ENCODE assay signal across 8 cellular contexts in the genomic region with DNA sequence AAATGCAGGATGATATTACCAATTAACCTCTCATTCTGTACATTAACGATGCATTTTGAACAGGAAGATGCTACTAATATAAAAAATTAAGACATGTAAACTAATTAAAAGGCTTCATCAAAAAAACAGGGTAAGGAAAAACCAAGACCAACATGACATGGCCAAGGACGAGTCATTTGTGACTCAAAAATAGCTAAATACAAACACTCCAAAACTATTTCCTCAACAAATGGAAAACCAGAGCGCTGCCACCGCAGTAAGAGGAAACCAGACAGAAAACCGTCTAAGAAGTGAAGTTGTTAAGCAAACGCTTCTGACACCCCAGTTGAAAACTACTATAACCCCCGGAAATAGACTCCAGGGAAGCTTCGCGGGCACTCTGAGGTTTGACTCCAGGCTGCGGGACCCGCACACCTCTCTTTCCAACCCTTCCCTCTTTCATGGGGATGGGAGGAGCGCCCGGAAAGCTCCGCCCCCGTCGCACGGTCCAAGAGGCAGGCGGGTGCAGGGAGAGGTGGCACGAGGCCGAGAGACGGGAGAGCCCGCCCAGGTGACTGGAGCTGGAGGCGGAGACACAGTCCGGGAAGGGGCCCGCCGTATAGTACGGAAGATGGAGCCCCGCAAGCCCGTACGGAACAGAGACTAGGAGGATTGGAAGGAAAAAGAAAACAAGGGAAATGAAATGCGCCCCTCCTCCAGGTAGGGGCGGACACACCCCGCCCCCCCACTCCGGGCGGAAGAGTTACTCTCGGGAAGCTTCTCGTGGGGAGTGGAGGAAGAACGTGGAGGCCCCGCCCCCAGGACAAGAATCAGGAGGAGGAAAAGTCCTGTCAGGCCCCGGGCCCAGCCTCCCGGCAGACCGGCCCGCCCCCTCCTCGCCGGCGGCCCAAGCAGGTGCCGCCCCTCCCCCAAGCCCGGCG. TPM values are rescaled to one million over a fixed set of nuclear protein-coding genes. Genes with fewer than 3 reads are reported as not detected.
DNase-seq lines count a peak whose midpoint lies in the region; ATAC-seq and TF ChIP-seq lines count a peak whose summit lies in the region.

No MANE protein-coding gene starts in this region.

- TF ChIP-seq CTCF in lung (IDR thresholded peaks at IDR 0.05; ENCODE audit: control extremely low read depth, extremely low read depth): no peak

- peaks cover 7% of the 10 kb centered on the region for H3K27me3 Mint-ChIP-seq in CD4-positive, CD25-positive, alpha-beta regulatory T cell

- H3K9me3 ChIP-seq in CD4-positive, CD25-positive, alpha-beta regulatory T cell (ENCODE audit: control insufficient read depth in 2 of 2, low read length in 2 of 2): no peaks in the 10 kb centered on the region
- H3K9me3 ChIP-seq in lung (ENCODE audit: control insufficient read depth in 2 of 2, insufficient read depth in 1 of 2, low read length in 1 of 2): no peaks in the 10 kb centered on the region

- H3K27me3 ChIP-seq in CD4-positive, CD25-positive, alpha-beta regulatory T cell (ENCODE audit: control insufficient read depth, insufficient read depth, low read length): no peaks in the 10 kb centered on the region
- H3K27me3 ChIP-seq in lung (ENCODE audit: control insufficient read depth, insufficient read depth): no peaks in the 10 kb centered on the region

- H3K27ac ChIP-seq in CD4-positive, CD25-positive, alpha-beta regulatory T cell (ENCODE audit: insufficient read depth, low read length, poor library complexity, severe bottlenecking): peak overlapping the region; percentile 95
- H3K27ac ChIP-seq in lung (ENCODE audit: low read depth in 1 of 2, low read length in 1 of 2): peak overlapping the region; percentile 90 to 97

- no peaks in the 10 kb centered on the region for H3K9me3 Mint-ChIP-seq in CD4-positive, CD25-positive, alpha-beta regulatory T cell

- ATAC-seq in CD4-positive, CD25-positive, alpha-beta regulatory T cell (ENCODE audit: low read depth in 2 of 2): peak; percentile 35 to 46
- peak; percentile 59 for ATAC-seq in GM19455 (IDR thresholded peaks at IDR 0.05; ENCODE audit: unreplicated experiment)
- ATAC-seq in lung (ENCODE audit: insufficient read depth, low FRiP score): peak; percentile 81

- H3K4me3 ChIP-seq in CD4-positive, CD25-positive, alpha-beta regulatory T cell (ENCODE audit: low read depth, low read length): peak overlapping the region; percentile 84
- H3K4me3 ChIP-seq in lung: peak overlapping the region; percentile 88

- peak; percentile 68 to 89 (median 82) for DNase-seq in CD4-positive, CD25-positive, alpha-beta regulatory T cell
- DNase-seq in HK-2 (ENCODE audit: unreplicated experiment) (peak; percentile 91), NCI-H82 treated with DMSO at 0.1 percent for 48 hours (lab: John Stamatoyannopoulos, UW; ENCODE audit: unreplicated experiment) (peak; percentile 84), lung (ENCODE audit: low spot score) (peak; percentile 94)
- DNase-seq in activated CD8-positive, alpha-beta memory T cell treated with anti-CD3 and anti-CD28 coated beads for 1 hour (ENCODE audit: extremely low read depth in 1 of 2, low read depth in 1 of 2): peak; percentile 49 to 67
- DNase-seq in effector CD8-positive, alpha-beta T cell (lab: John Stamatoyannopoulos, UW): peak; percentile 78
- DNase-seq in stimulated activated CD4-positive, alpha-beta T cell treated with anti-CD3 and anti-CD28 coated beads, TNF-alpha, amount 100 ng/mL, for 24 hours (ENCODE audit: low read depth in 3 of 3): peak; percentile 74 to 93 (median 75)

- H3K27ac Mint-ChIP-seq in CD4-positive, CD25-positive, alpha-beta regulatory T cell: peak overlapping the region; percentile 87 to 98 (median 94)

- peaks cover 9 to 48% (median 23%) of the 10 kb centered on the region in 4 donors for H3K4me1 Mint-ChIP-seq in CD4-positive, CD25-positive, alpha-beta regulatory T cell

- H3K36me3 ChIP-seq in CD4-positive, CD25-positive, alpha-beta regulatory T cell (ENCODE audit: control insufficient read depth, insufficient read depth, low read length): peaks cover 9% of the 10 kb centered on the region
- peaks cover 0 to 4% of the 10 kb centered on the region in 2 donors for H3K36me3 ChIP-seq in lung (ENCODE audit: control insufficient read depth in 2 of 2, insufficient read depth in 2 of 2, low read length in 2 of 2)

- H3K4me3 Mint-ChIP-seq in CD4-positive, CD25-positive, alpha-beta regulatory T cell: peak overlapping the region; percentile 92 to 99 (median 94)

- H3K36me3 Mint-ChIP-seq in CD4-positive, CD25-positive, alpha-beta regulatory T cell: no peaks in the 10 kb centered on the region

- WGBS in lung, 2 donors: 0 to 1% methylated on average over 46 to 49 of the region's 49 CpGs

- peaks cover 29% of the 10 kb centered on the region for H3K4me1 ChIP-seq in CD4-positive, CD25-positive, alpha-beta regulatory T cell (ENCODE audit: control insufficient read depth, insufficient read depth, low read length, poor library complexity, severe bottlenecking)
- H3K4me1 ChIP-seq in lung (ENCODE audit: control insufficient read depth in 2 of 2, insufficient read depth in 2 of 2, low read length in 2 of 2): no peaks in the 10 kb centered on the region

RNA-seq across cellular contexts. Expression of a gene that starts 0.7 kb away (rescaled TPM):
- 23.5 TPM for total RNA-seq in CD4-positive, CD25-positive, alpha-beta regulatory T cell
- 10 to 100 TPM in 3 of 4 donors, 1 to 10 TPM in 1; 7.0 to 17.2 (median 11.1) TPM for polyA plus RNA-seq in CD4-positive, CD25-positive, alpha-beta regulatory T cell
- 10 to 100 TPM; 18.0 to 18.1 TPM for total RNA-seq in lung
- polyA plus RNA-seq in lung: 10 to 100 TPM in 1 of 2 donors, 1 to 10 TPM in 1; 7.1 to 10.5 TPM

RNA-seq across cellular contexts. Expression of a gene that starts 39.4 kb away (rescaled TPM):
- 41.3 TPM for total RNA-seq in CD4-positive, CD25-positive, alpha-beta regulatory T cell
- 10 to 100 TPM in 3 of 4 donors, 1 to 10 TPM in 1; 6.9 to 17.1 (median 13.3) TPM for polyA plus RNA-seq in CD4-positive, CD25-positive, alpha-beta regulatory T cell
- 10 to 100 TPM; 23.1 to 30.6 TPM for total RNA-seq in lung
- 1 to 10 TPM; 3.6 to 7.3 TPM for polyA plus RNA-seq in lung

Comparison
In these comparisons a context has a peak if more than half of its experiments do, and no peak if none do; other contexts are left out.
1. Peak in every context shown above with its lines: DNase-seq, ATAC-seq, H3K4me3 ChIP-seq and H3K27ac ChIP-seq.